Comparison of ENCODE assay signal across 28 cellular contexts in genomic region chr15:23734856-23735255, GRCh38. TPM values are rescaled to one million over a fixed set of nuclear protein-coding genes. Genes with fewer than 3 reads are reported as not detected.
"Had no signal": no experiment of that assay in that cellular context is flagged by ENCODE, and none has a peak within 500 bp of the region (broad histone marks: within the 10 kb centered on the region; RNA-seq: fewer than 3 reads in every experiment).

No MANE protein-coding gene starts in this region.

- ATAC-seq: left lung; lower lobe of right lung; naive thymus-derived CD8-positive, alpha-beta T cell; psoas muscle; stimulated activated memory B cell treated with anti-CD40 and anti-IgM and Interleukin-4, amounts not matched to agents 10 μg/mL and 1 μg/mL and 100 μg/mL, for 72 hours had no signal

- H3K4me3 ChIP-seq: colonic mucosa, esophagus squamous epithelium, left lung, lower lobe of right lung, neural progenitor cell, psoas muscle, right atrium auricular region, smooth muscle cell, stomach, thyroid gland, upper lobe of left lung, vagina had no signal

- H3K36me3 ChIP-seq: colonic mucosa, esophagus squamous epithelium, left lung, lower lobe of right lung, neural progenitor cell, right atrium auricular region, stomach, thyroid gland, upper lobe of left lung, vagina had no signal

- H3K27me3 ChIP-seq: colonic mucosa, esophagus squamous epithelium, left lung, neural progenitor cell, right atrium auricular region, thyroid gland, upper lobe of left lung, vagina had no signal

- DNase-seq: activated CD4-positive, alpha-beta T cell treated with anti-CD3 and anti-CD28 coated beads for 4 hours; activated CD4-positive, alpha-beta T cell treated with anti-CD3 and anti-CD28 coated beads, Interleukin-2, amount 50 U/mL, for 4 hours; activated effector memory CD4-positive, alpha-beta T cell treated with Interleukin-2 at 50 U/mL for 16 hours; activated naive CD4-positive, alpha-beta T cell treated with Interleukin-2 at 50 U/mL for 16 hours; colonic mucosa; effector CD8-positive, alpha-beta T cell; esophagus squamous epithelium; foreskin melanocyte; left lung; lower lobe of right lung; mesenchymal stem cell; naive thymus-derived CD8-positive, alpha-beta T cell; occipital lobe; psoas muscle; stimulated activated CD4-positive, alpha-beta T cell treated with anti-CD3 and anti-CD28 coated beads, Interleukin-1b, Interleukin-23, amount 100 ng/mL, for 48 hours; stimulated activated CD4-positive, alpha-beta T cell treated with anti-CD3 and anti-CD28 coated beads, Interleukin-4, amount 100 ng/mL, for 4 hours; stimulated activated CD8-positive, alpha-beta memory T cell treated with anti-CD3 and anti-CD28 coated beads, Interleukin-4, amount 100 ng/mL, for 48 hours; stomach; thyroid gland; upper lobe of left lung had no signal

- H3K27ac ChIP-seq: colonic mucosa, epithelial cell of prostate, esophagus squamous epithelium, left lung, lower lobe of right lung, neural progenitor cell, parathyroid adenoma, psoas muscle, right atrium auricular region, stomach, thyroid gland, upper lobe of left lung, vagina, VCaP had no signal

- H3K9me3 ChIP-seq: colonic mucosa, esophagus squamous epithelium, lower lobe of right lung, psoas muscle, right atrium auricular region, thyroid gland, upper lobe of left lung, vagina had no signal

- H3K4me1 ChIP-seq: colonic mucosa, esophagus squamous epithelium, left lung, lower lobe of right lung, neural progenitor cell, parathyroid adenoma, psoas muscle, right atrium auricular region, stomach, thyroid gland, upper lobe of left lung, vagina had no signal

RNA-seq across cellular contexts. Expression of gene NDN, which starts 47.8 kb away (rescaled TPM):
- total RNA-seq: naive thymus-derived CD8-positive, alpha-beta T cell had no signal
